ENCODE assay signal across 11 cellular contexts in genomic region chr3:159978353-159978752, GRCh38. TPM values are rescaled to one million over a fixed set of nuclear protein-coding genes. Genes with fewer than 3 reads are reported as not detected.
DNase-seq lines count a peak whose midpoint lies in the region; ATAC-seq lines count a peak whose summit lies in the region.
"Had no signal": no experiment of that assay in that cellular context is flagged by ENCODE, and none has a peak within 500 bp of the region (broad histone marks: within the 10 kb centered on the region; RNA-seq: fewer than 3 reads in every experiment).

No MANE protein-coding gene starts in this region.

- H3K36me3 ChIP-seq in HAP-1 (replicated peaks), result no peaks in the 10 kb centered on the region
- H3K36me3 ChIP-seq: BLaER1 treated with 17β-estradiol and CSF1 and Interleukin-3, amounts not matched to agents 10 nM and 100 nM; upper lobe of right lung had no signal

- in situ Hi-C loops in HAP-1 (cut with MboI; ENCODE audit: low sequenced_read_pairs), result no loop called here

- ATAC-seq in GM18520 (IDR thresholded peaks at IDR 0.05; ENCODE audit: unreplicated experiment) (peak; percentile 65), GM21717 (IDR thresholded peaks at IDR 0.05; ENCODE audit: unreplicated experiment) (peak; percentile 84), HG03280 (IDR thresholded peaks at IDR 0.05; ENCODE audit: unreplicated experiment) (peak; percentile 97), left ventricle myocardium superior (peak; percentile 100)
- ATAC-seq: upper lobe of right lung had no signal

- H3K4me3 ChIP-seq in HAP-1, result no peak overlapping the region
- H3K4me3 ChIP-seq: BLaER1 treated with 17β-estradiol and CSF1 and Interleukin-3, amounts not matched to agents 10 nM and 100 nM; upper lobe of right lung had no signal

- no peaks in the 10 kb centered on the region for H3K4me1 ChIP-seq in HAP-1
- H3K4me1 ChIP-seq: BLaER1 treated with 17β-estradiol and CSF1 and Interleukin-3, amounts not matched to agents 10 nM and 100 nM; upper lobe of right lung had no signal

- peak; percentile 34 for DNase-seq in left ventricle myocardium superior
- DNase-seq in OCI-M2 (lab: John Stamatoyannopoulos, UW; ENCODE audit: unreplicated experiment), result no peak
- DNase-seq in HAP-1 (ENCODE audit: low spot score in 2 of 2), result no peak
- no peak for DNase-seq in Kasumi-1 (lab: John Stamatoyannopoulos, UW)
- no peak for DNase-seq in activated CD4-positive, CD25-positive, alpha-beta regulatory T cell (lab: John Stamatoyannopoulos, UW)
- DNase-seq: NCI-H526, upper lobe of right lung had no signal

- no peaks in the 10 kb centered on the region for H3K9me3 ChIP-seq in HAP-1
- H3K9me3 ChIP-seq: BLaER1 treated with 17β-estradiol and CSF1 and Interleukin-3, amounts not matched to agents 10 nM and 100 nM; upper lobe of right lung had no signal

- intact Hi-C loops in left ventricle myocardium superior (cut with micrococcal nuclease), result no loop called here

- no peaks in the 10 kb centered on the region for H3K27me3 ChIP-seq in HAP-1 (ENCODE audit: low read depth)
- H3K27me3 ChIP-seq: BLaER1 treated with 17β-estradiol and CSF1 and Interleukin-3, amounts not matched to agents 10 nM and 100 nM; upper lobe of right lung had no signal

RNA-seq across cellular contexts. Expression of gene IL12A, which starts 10.3 kb away (rescaled TPM):
- 0.32 TPM for total RNA-seq in left ventricle myocardium superior
